In genomic region chr9:85741112-85741874, GRCh38 we compare ENCODE assay signal across 8 cellular contexts. TPM values are rescaled to one million over a fixed set of nuclear protein-coding genes. Genes with fewer than 3 reads are reported as not detected.
A peak's percentile ranks its signal among the peaks of the same experiment; 100 is the strongest.
DNase-seq lines count a peak whose midpoint lies in the region; ATAC-seq and TF ChIP-seq lines count a peak whose summit lies in the region.

No MANE protein-coding gene starts in this region.

- no peaks in the 10 kb centered on the region for H3K27me3 Mint-ChIP-seq in GM23338 (ENCODE audit: insufficient read depth, low read depth, poor library complexity)
- H3K27me3 Mint-ChIP-seq in activated CD4-positive, alpha-beta T cell treated with anti-CD3 and anti-CD28 coated beads, Interleukin-2, amount 10 ng/mL, durations not matched to agents 24 days and 14 days: peaks cover 8% of the 10 kb centered on the region
- no peaks in the 10 kb centered on the region for H3K27me3 Mint-ChIP-seq in memory B cell

- peaks cover 10% of the 10 kb centered on the region; the same call in 1 of the 2 replicates for H3F3A ChIP-seq in GM23338 (replicated peaks; ENCODE audit: low read depth)
- 0 out of 2 replicates have a peak, but pooled peaks cover 3% of the 10 kb centered on the region for H3F3A ChIP-seq in Loucy (ENCODE audit: low read depth)

- peaks cover 42% of the 10 kb centered on the region for H3K4me1 ChIP-seq in GM23338 (ENCODE audit: insufficient read depth)
- peaks cover 37% of the 10 kb centered on the region for H3K4me1 ChIP-seq in Loucy (ENCODE audit: insufficient read depth, low read length, poor library complexity, severe bottlenecking)

- TF ChIP-seq CTCF in GM10266 (IDR thresholded peaks at IDR 0.05; ENCODE audit: control insufficient read depth, insufficient read depth, low read depth, missing control alignments) (no peak), GM23338 (conservative IDR thresholded peaks at IDR 0.05; ENCODE audit: low read depth in 2 of 2) (no peak), Loucy (conservative IDR thresholded peaks at IDR 0.05; ENCODE audit: low read length) (no peak)

- H3K4me1 Mint-ChIP-seq in GM23338 (peaks cover 39% of the 10 kb centered on the region), memory B cell (peaks cover 9% of the 10 kb centered on the region)
- peaks cover 25% of the 10 kb centered on the region for H3K4me1 Mint-ChIP-seq in activated CD4-positive, alpha-beta T cell treated with anti-CD3 and anti-CD28 coated beads, Interleukin-2, amount 10 ng/mL, durations not matched to agents 24 days and 14 days

- H3K36me3 ChIP-seq in GM23338 (ENCODE audit: insufficient read depth): no peaks in the 10 kb centered on the region
- H3K36me3 ChIP-seq in Loucy (ENCODE audit: insufficient read depth, low read length): no peaks in the 10 kb centered on the region

- H4K20me1 ChIP-seq in GM23338 (replicated peaks; ENCODE audit: insufficient read depth) (peaks cover 20% of the 10 kb centered on the region), Loucy (ENCODE audit: insufficient read depth, low read length, poor library complexity, severe bottlenecking) (peaks cover 39% of the 10 kb centered on the region)

- peak overlapping the region; percentile 64; the same call in 1 of the 2 replicates for H2AFZ ChIP-seq in GM23338
- peak overlapping the region; percentile 92 for H2AFZ ChIP-seq in Loucy (ENCODE audit: low read length)

- H3K27me3 ChIP-seq in GM23338 (ENCODE audit: insufficient read depth): no peaks in the 10 kb centered on the region
- H3K27me3 ChIP-seq in Loucy (ENCODE audit: insufficient read depth, low read length, poor library complexity, severe bottlenecking): no peaks in the 10 kb centered on the region

- H3K36me3 Mint-ChIP-seq in GM23338 (ENCODE audit: low read depth) (no peaks in the 10 kb centered on the region; the same call in 2 of the 3 replicates), memory B cell (no peaks in the 10 kb centered on the region)
- H3K36me3 Mint-ChIP-seq in activated CD4-positive, alpha-beta T cell treated with anti-CD3 and anti-CD28 coated beads, Interleukin-2, amount 10 ng/mL, durations not matched to agents 24 days and 14 days (ENCODE audit: low read depth): no peaks in the 10 kb centered on the region

- peak overlapping the region; percentile 95 for H3K27ac Mint-ChIP-seq in GM23338
- peak overlapping the region; percentile 94 for H3K27ac Mint-ChIP-seq in activated CD4-positive, alpha-beta T cell treated with anti-CD3 and anti-CD28 coated beads, Interleukin-2, amount 10 ng/mL, durations not matched to agents 24 days and 14 days
- H3K27ac Mint-ChIP-seq in memory B cell: peak overlapping the region; percentile 97

- H3K4me3 Mint-ChIP-seq in GM23338 (peak overlapping the region; percentile 96), memory B cell (peak overlapping the region; percentile 91)
- H3K4me3 Mint-ChIP-seq in activated CD4-positive, alpha-beta T cell treated with anti-CD3 and anti-CD28 coated beads, Interleukin-2, amount 10 ng/mL, durations not matched to agents 24 days and 14 days: peak overlapping the region; percentile 88

- H3K79me2 ChIP-seq in GM23338 (replicated peaks; ENCODE audit: insufficient read depth): peaks cover 48% of the 10 kb centered on the region
- H3K79me2 ChIP-seq in Loucy (ENCODE audit: insufficient read depth, low read length): peaks cover 48% of the 10 kb centered on the region

- H3K4me3 ChIP-seq in GM23338 (peak overlapping the region; percentile 70), Loucy (ENCODE audit: low read length, poor library complexity, severe bottlenecking) (peak overlapping the region; percentile 84)

- peak overlapping the region; percentile 75 for H3K9ac ChIP-seq in Loucy (ENCODE audit: low read depth, low read length, poor library complexity, severe bottlenecking)

- peak; percentile 61 for ATAC-seq in GM23338
- ATAC-seq in memory B cell (ENCODE audit: low read depth): peak; percentile 61

- DNase-seq in GM10266 (ENCODE audit: extremely low spot score): peak; percentile 58
- DNase-seq in GM23338 (ENCODE audit: low spot score): peak; percentile 76
- DNase-seq in activated CD4-positive, alpha-beta T cell treated with anti-CD3 and anti-CD28 coated beads, Interleukin-2, amount 10 ng/mL, durations not matched to agents 24 days and 14 days: peak; percentile 88
- DNase-seq in ecto neural progenitor cell (ENCODE audit: low spot score): peak; percentile 79
- peak in 1 of 2 donors; percentile 70 for DNase-seq in memory B cell (ENCODE audit: low spot score in 2 of 2)
- DNase-seq in stimulated activated CD8-positive, alpha-beta memory T cell treated with anti-CD3 and anti-CD28 coated beads, Interleukin-2, amount 100 ng/mL, for 48 hours (ENCODE audit: low read depth in 2 of 2): peak; percentile 31 to 43
- no peak for DNase-seq in GDM1 (lab: John Stamatoyannopoulos, UW)

- H3K9me2 ChIP-seq in GM23338 (ENCODE audit: insufficient read depth) (no peaks in the 10 kb centered on the region), Loucy (replicated peaks; ENCODE audit: low read depth, low read length) (no peaks in the 10 kb centered on the region)

- H3K27ac ChIP-seq in GM23338 (ENCODE audit: low read depth): peak overlapping the region; percentile 74

- H3K9me3 ChIP-seq in Loucy (ENCODE audit: insufficient read depth, low read depth, low read length): no peaks in the 10 kb centered on the region

- intact Hi-C loops in activated CD4-positive, alpha-beta T cell treated with anti-CD3 and anti-CD28 coated beads, Interleukin-2, amount 10 ng/mL, durations not matched to agents 24 days and 14 days (cut with micrococcal nuclease): loop anchor here (5.0 to 10.0 kb wide), 3 partner anchors 611 to 1756 kb away; partner anchors contain the start of genes HNRNPK, RMI1 and TUT7

- H3K4me2 ChIP-seq in GM23338 (peak overlapping the region; percentile 81), Loucy (ENCODE audit: low read depth, low read length, poor library complexity, severe bottlenecking) (peak overlapping the region; percentile 91)

- H3K9me3 Mint-ChIP-seq in GM23338 (no peaks in the 10 kb centered on the region), memory B cell (no peaks in the 10 kb centered on the region)
- H3K9me3 Mint-ChIP-seq in activated CD4-positive, alpha-beta T cell treated with anti-CD3 and anti-CD28 coated beads, Interleukin-2, amount 10 ng/mL, durations not matched to agents 24 days and 14 days: no peaks in the 10 kb centered on the region

TF ChIP-seq in GM23338, 12 proteins besides CTCF, POLR2A, EP300 and RAD21 (continues in another document):
- TF ChIP-seq NANOG (IDR thresholded peaks at IDR 0.05; ENCODE audit: borderline replicate concordance): no peak
- TF ChIP-seq EZH2phosphoT487 (IDR thresholded peaks at IDR 0.05; ENCODE audit: unreplicated experiment): no peak
- no peak for TF ChIP-seq ZNF331 (CRISPR knock-in tag; IDR thresholded peaks at IDR 0.05; ENCODE audit: low read depth)
- TF ChIP-seq STAT1 (IDR thresholded peaks at IDR 0.05; ENCODE audit: unreplicated experiment): no peak

RNA-seq across cellular contexts. Expression of gene AGTPBP1, which starts 0.5 kb away (rescaled TPM):
- total RNA-seq in GM23338 (2014; rRNA removed; shearing (Covaris generic)): 58.0 and 65.0 TPM in 2 replicates
- 31.4 and 32.0 TPM in 2 replicates for polyA plus RNA-seq in GM23338 (2016; fragmentation: Nextera tagmentation; extraction: Ambion mirVana)
- total RNA-seq in activated CD4-positive, alpha-beta T cell treated with anti-CD3 and anti-CD28 coated beads, Interleukin-2, amount 10 ng/mL, durations not matched to agents 24 days and 14 days: 25.8 and 27.8 TPM in 2 replicates
